Comparison of ENCODE assay signal across 9 cellular contexts in genomic region chr10:49512121-49512809, GRCh38. TPM values are rescaled to one million over a fixed set of nuclear protein-coding genes. Genes with fewer than 3 reads are reported as not detected.
DNase-seq lines count a peak whose midpoint lies in the region; ATAC-seq, FAIRE-seq and TF ChIP-seq lines count a peak whose summit lies in the region.
"Had no signal": no experiment of that assay in that cellular context is flagged by ENCODE, and none has a peak within 500 bp of the region (broad histone marks: within the 10 kb centered on the region; RNA-seq: fewer than 3 reads in every experiment).

No MANE protein-coding gene starts in this region.

- 71% methylated on average over 4 of the region's 4 CpGs for WGBS in esophagus muscularis mucosa
- 54 to 59% methylated on average over 4 of the region's 4 CpGs for WGBS in pancreas, 2 donors
- WGBS in suprapubic skin = 69% methylated on average over 4 of the region's 4 CpGs

- TF ChIP-seq CTCF in DND-41 (IDR thresholded peaks at IDR 0.05; ENCODE audit: borderline replicate concordance, extremely low read depth, low read length, poor library complexity, severe bottlenecking) = peak; percentile 66
- peak; percentile 83 for TF ChIP-seq CTCF in HFFc6 (IDR thresholded peaks at IDR 0.05)
- TF ChIP-seq CTCF in esophagus muscularis mucosa (IDR thresholded peaks at IDR 0.05) = peak; percentile 20 to 37 (median 30)
- TF ChIP-seq CTCF in pancreas (IDR thresholded peaks at IDR 0.05) = peak in 2 of 4 donors; percentile 42 to 49
- TF ChIP-seq CTCF in suprapubic skin (IDR thresholded peaks at IDR 0.05) = peak in 1 of 2 donors; percentile 27

- H3K27me3 Mint-ChIP-seq in HFFc6 (ENCODE audit: insufficient read depth) = peaks cover 2% of the 10 kb centered on the region

- H3K4me3 Mint-ChIP-seq in HFFc6 = no peak overlapping the region

- DNase-seq in DND-41 (peak; percentile 37), HFFc6 (peak; percentile 17), RKO (ENCODE audit: low spot score) (peak; percentile 69), esophagus muscularis mucosa (ENCODE audit: extremely low spot score) (no peak), pancreas (no peak), suprapubic skin (ENCODE audit: low spot score in 2 of 2) (no peak), UCSD-AML1 (lab: John Stamatoyannopoulos, UW; ENCODE audit: unreplicated experiment) (no peak)

- no peak overlapping the region for H3K4me2 ChIP-seq in DND-41 (ENCODE audit: insufficient read depth, low read length)

- peak; percentile 57 for ATAC-seq in DND-41 (ENCODE audit: insufficient read depth, low read depth)
- peak in 3 of 4 donors; percentile 83 to 92 (median 89) for ATAC-seq in pancreas
- ATAC-seq in HG03108 (IDR thresholded peaks at IDR 0.05; ENCODE audit: unreplicated experiment) = no peak

- FAIRE-seq in pancreas (lab: Jason Lieb, UNC) = no peak

- H2AFZ ChIP-seq in DND-41 (ENCODE audit: low read depth, low read length) = no peak overlapping the region

- H3K9me3 ChIP-seq in DND-41 (ENCODE audit: insufficient read depth, low read length, severe bottlenecking) = no peaks in the 10 kb centered on the region
- no peaks in the 10 kb centered on the region for H3K9me3 ChIP-seq in esophagus muscularis mucosa
- H3K9me3 ChIP-seq in pancreas = no peaks in the 10 kb centered on the region
- no peaks in the 10 kb centered on the region for H3K9me3 ChIP-seq in suprapubic skin

- no peaks in the 10 kb centered on the region; the same call in 1 of the 2 replicates for H3K4me1 Mint-ChIP-seq in HFFc6 (ENCODE audit: low read depth)

- peaks cover 20% of the 10 kb centered on the region for H3K36me3 Mint-ChIP-seq in HFFc6 (ENCODE audit: low read depth)

- no peak overlapping the region for H3K9ac ChIP-seq in DND-41 (ENCODE audit: low read depth, low read length)

- peaks cover 43% of the 10 kb centered on the region for H4K20me1 ChIP-seq in DND-41 (ENCODE audit: insufficient read depth, low read length)

- intact Hi-C loops in esophagus muscularis mucosa (cut with DNase I) (loop anchor here (10.0 kb wide), 2 partner anchors 527 to 857 kb away; no protein-coding TSS in a partner anchor), pancreas (cut with DNase I) (loop anchor here in 2 of 3 donors (10.0 kb wide), 2 partner anchors 107 to 537 kb away; no protein-coding TSS in a partner anchor)

- TF ChIP-seq POLR2A in esophagus muscularis mucosa (IDR thresholded peaks at IDR 0.05; ENCODE audit: low read depth) (no peak), suprapubic skin (IDR thresholded peaks at IDR 0.05) (no peak)

- peaks cover 22% of the 10 kb centered on the region for H3K4me1 ChIP-seq in DND-41 (ENCODE audit: insufficient read depth, low read length)
- peaks cover 8 to 18% (median 16%) of the 10 kb centered on the region in 4 donors for H3K4me1 ChIP-seq in esophagus muscularis mucosa
- no peaks in the 10 kb centered on the region for H3K4me1 ChIP-seq in pancreas
- H3K4me1 ChIP-seq in suprapubic skin = peaks cover 14% of the 10 kb centered on the region

- no peak overlapping the region for H3K4me3 ChIP-seq in DND-41 (ENCODE audit: low read depth in 1 of 2, low read length in 2 of 2)
- H3K4me3 ChIP-seq in esophagus muscularis mucosa = no peak overlapping the region
- no peak overlapping the region for H3K4me3 ChIP-seq in pancreas
- H3K4me3 ChIP-seq in suprapubic skin = no peak overlapping the region
- H3K4me3 ChIP-seq: skin epidermis had no signal

- H3K27ac Mint-ChIP-seq in HFFc6 = no peak overlapping the region

- H3K79me2 ChIP-seq in DND-41 (ENCODE audit: insufficient read depth, low read length) = no peaks in the 10 kb centered on the region

- H3K36me3 ChIP-seq in DND-41 (ENCODE audit: insufficient read depth, low read length) (peaks cover 11% of the 10 kb centered on the region; the same call in 1 of the 2 replicates), esophagus muscularis mucosa (peaks cover 14 to 25% (median 17%) of the 10 kb centered on the region in 4 donors), pancreas (no peaks in the 10 kb centered on the region), suprapubic skin (peaks cover 12% of the 10 kb centered on the region)

- H3K27me3 ChIP-seq in DND-41 (ENCODE audit: insufficient read depth, low read length, poor library complexity) = no peaks in the 10 kb centered on the region
- no peaks in the 10 kb centered on the region for H3K27me3 ChIP-seq in esophagus muscularis mucosa
- no peaks in the 10 kb centered on the region for H3K27me3 ChIP-seq in pancreas
- H3K27me3 ChIP-seq in suprapubic skin = no peaks in the 10 kb centered on the region

- TF ChIP-seq EP300 in esophagus muscularis mucosa (IDR thresholded peaks at IDR 0.05) = no peak
- TF ChIP-seq EP300 in suprapubic skin (IDR thresholded peaks at IDR 0.05) = no peak

- no peaks in the 10 kb centered on the region for H3K9me3 Mint-ChIP-seq in HFFc6

- H3K27ac ChIP-seq in DND-41 (ENCODE audit: low read length) (no peak overlapping the region), esophagus muscularis mucosa (replicated peaks in 1 of 4) (no peak overlapping the region), pancreas (no peak overlapping the region), suprapubic skin (no peak overlapping the region)
- H3K27ac ChIP-seq: skin epidermis had no signal

RNA-seq across cellular contexts. Expression of gene ERCC6, which starts 26.7 kb away (rescaled TPM):
- total RNA-seq in HFFc6 (2021; fragmentation: NEBNext Ultra II Directional; extraction: Animal tissue kit (Norgen Biotek cat#: 25700)) = 10 to 100 TPM; 52.5 to 97.5 (median 59.3) TPM
- total RNA-seq in esophagus muscularis mucosa (10 to 100 TPM in 1 of 4 donors, 1 to 10 TPM in 3; 7.0 to 11.7 (median 9.2) TPM), pancreas (10 to 100 TPM; 12.7 to 20.0 (median 16.4) TPM), suprapubic skin (10 to 100 TPM; 20.5 to 37.1 (median 24.4) TPM)
- polyA plus RNA-seq in pancreas = 1 to 10 TPM; 3.8 to 4.1 TPM

Comparison
In these comparisons a context has a peak if more than half of its experiments do, and no peak if none do; other contexts are left out.
1. DNase-seq: peak in DND-41 (single experiment), HFFc6 (single experiment) and RKO (single experiment); none in esophagus muscularis mucosa (single experiment), pancreas (0 of 6), suprapubic skin (0 of 2) and UCSD-AML1 (single experiment).